ENCODE assay signal across 27 cellular contexts in the genomic region with DNA sequence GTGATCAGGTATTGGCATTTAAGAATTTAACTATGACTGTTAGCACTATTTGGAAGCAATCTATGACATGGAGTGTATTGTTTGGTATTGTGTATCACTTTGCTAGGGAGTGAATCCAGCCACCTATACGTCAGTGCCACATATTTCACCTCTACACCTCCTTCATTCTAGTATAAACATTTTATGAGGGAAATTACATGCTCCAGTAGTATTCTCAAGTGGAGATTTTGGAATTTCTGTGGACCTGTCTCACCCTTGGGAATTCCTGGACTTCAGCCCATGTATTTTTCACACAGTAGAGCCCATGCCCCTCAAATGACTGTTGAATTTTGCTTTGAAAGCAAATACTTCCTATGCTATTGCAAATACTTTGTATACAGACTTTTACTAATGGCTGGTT. TPM values are rescaled to one million over a fixed set of nuclear protein-coding genes. Genes with fewer than 3 reads are reported as not detected.
DNase-seq lines count a peak whose midpoint lies in the region; TF ChIP-seq lines count a peak whose summit lies in the region.
"Had no signal": no experiment of that assay in that cellular context is flagged by ENCODE, and none has a peak within 500 bp of the region (broad histone marks: within the 10 kb centered on the region; RNA-seq: fewer than 3 reads in every experiment).

No MANE protein-coding gene starts in this region.

- H3K4me1 ChIP-seq in osteoblast (ENCODE audit: insufficient read depth, low read length): peaks cover 36% of the 10 kb centered on the region
- H3K4me1 ChIP-seq in mesendoderm (ENCODE audit: control insufficient read depth, low read depth, low read length): no peaks in the 10 kb centered on the region
- H3K4me1 ChIP-seq: BLaER1, HAP-1 had no signal

- no peaks in the 10 kb centered on the region for H4K20me1 ChIP-seq in osteoblast (ENCODE audit: insufficient read depth, low read length)
- H4K20me1 ChIP-seq: BLaER1 had no signal

- no peak for TF ChIP-seq CTCF in osteoblast (IDR thresholded peaks at IDR 0.05; ENCODE audit: extremely low read depth, low read depth, low read length)

- no peak overlapping the region for H4K5ac ChIP-seq in mesendoderm (ENCODE audit: low read length)

- H3K4me3 ChIP-seq in osteoblast (ENCODE audit: insufficient read depth, low read length): no peak overlapping the region
- no peak overlapping the region for H3K4me3 ChIP-seq in mesendoderm (ENCODE audit: low read length)
- H3K4me3 ChIP-seq: BLaER1, GM23338, HAP-1, K562, PC-9, SJCRH30 had no signal

- H3K79me1 ChIP-seq in mesendoderm (ENCODE audit: low read length): no peaks in the 10 kb centered on the region

- no peaks in the 10 kb centered on the region for H3K36me3 ChIP-seq in osteoblast (ENCODE audit: insufficient read depth, low read length)
- no peaks in the 10 kb centered on the region for H3K36me3 ChIP-seq in mesendoderm (ENCODE audit: control insufficient read depth, insufficient read depth, low read length)
- H3K36me3 ChIP-seq: BLaER1, HAP-1, SJCRH30 had no signal

- no peak overlapping the region for H3K18ac ChIP-seq in mesendoderm (ENCODE audit: low read length)

- WGBS in mesendoderm (ENCODE audit: extremely low coverage, insufficient coverage, low lambda C conversion rate): no CpG with 5 or more reads among the region's 1 CpG

- no peak overlapping the region for H2AFZ ChIP-seq in osteoblast (ENCODE audit: low read length)
- H2AFZ ChIP-seq: GM23338, PC-9 had no signal

- no peak overlapping the region for H2BK15ac ChIP-seq in mesendoderm (replicated peaks; ENCODE audit: low read depth)

- no peaks in the 10 kb centered on the region for H3K9me3 ChIP-seq in osteoblast (ENCODE audit: low read depth, low read length)
- H3K9me3 ChIP-seq: BLaER1, HAP-1, SJCRH30 had no signal

- no peak overlapping the region for H2AK5ac ChIP-seq in mesendoderm (ENCODE audit: low read length)

- H3K79me2 ChIP-seq in osteoblast (ENCODE audit: insufficient read depth, low read length): no peaks in the 10 kb centered on the region
- no peaks in the 10 kb centered on the region for H3K79me2 ChIP-seq in mesendoderm (ENCODE audit: control insufficient read depth, insufficient read depth, low read length)

- DNase-seq in ACHN: peak; percentile 83
- peak; percentile 41 for DNase-seq in NCI-H226
- DNase-seq in kidney glomerular epithelial cell (lab: John Stamatoyannopoulos, UW): peak; percentile 84
- DNase-seq in osteoblast (ENCODE audit: insufficient read length, low spot score, missing footprints): no peak
- DNase-seq in T-helper 1 cell: no peak
- DNase-seq in mesendoderm: no peak
- no peak for DNase-seq in activated naive CD4-positive, alpha-beta T cell treated with anti-CD3 and anti-CD28 coated beads, Interleukin-2, amount 50 U/mL, for 16 hours
- DNase-seq in activated effector memory CD4-positive, alpha-beta T cell treated with Interleukin-2 at 50 U/mL for 16 hours: no peak
- DNase-seq: 8988T; CD4-positive, CD25-positive, alpha-beta regulatory T cell; DMS153; DND-41; HFFc6; Kasumi-1; NCI-H1105 treated with DMSO at 0.1 percent for 48 hours; NCI-H146; NCI-H1930; NCI-H446 treated with DMSO at 0.1 percent for 48 hours; NCI-H526; NCI-H82; NK-92 treated with Interleukin-12 subunit alpha and Interleukin-12 subunit beta, amount 100 ng/mL, for 24 hours; PC-9; SJCRH30 had no signal

- no peak overlapping the region for H3K9ac ChIP-seq in mesendoderm (ENCODE audit: low read length)
- H3K9ac ChIP-seq: BLaER1 had no signal

- in situ Hi-C loops in ACHN (cut with HindIII; ENCODE audit: low pct_ligation_motif_present, low pct_unique_long_range_greater_than_20kb, low sequenced_read_pairs): no loop called here

- no peak overlapping the region for H3K23ac ChIP-seq in mesendoderm (ENCODE audit: low read length)

- no peak overlapping the region for H3K56ac ChIP-seq in mesendoderm (ENCODE audit: low read length)

- no peak overlapping the region for H4K8ac ChIP-seq in mesendoderm (ENCODE audit: low read depth, low read length)

- H3K27ac ChIP-seq in osteoblast (ENCODE audit: low read depth, low read length) (peak overlapping the region; percentile 80), mesendoderm (ENCODE audit: low read depth, low read length) (no peak overlapping the region)
- H3K27ac ChIP-seq: BLaER1, PC-9, SJCRH30 had no signal

- H2BK5ac ChIP-seq in mesendoderm (ENCODE audit: low read length): no peak overlapping the region

- H3K27me3 ChIP-seq in osteoblast (ENCODE audit: insufficient read depth, low read length): no peaks in the 10 kb centered on the region
- H3K27me3 ChIP-seq in mesendoderm (ENCODE audit: insufficient read depth, low read length, poor library complexity): no peaks in the 10 kb centered on the region
- H3K27me3 ChIP-seq: BLaER1, SJCRH30 had no signal

- no peak overlapping the region for H2BK120ac ChIP-seq in mesendoderm (ENCODE audit: low read depth, low read length)

- H3K4me2 ChIP-seq in osteoblast (ENCODE audit: insufficient read depth, low read length) (peak overlapping the region; percentile 29), mesendoderm (ENCODE audit: low read length) (no peak overlapping the region)
- H3K4me2 ChIP-seq: BLaER1, GM23338, PC-9 had no signal

- H3K4ac ChIP-seq in mesendoderm (ENCODE audit: low read depth, low read length): no peak overlapping the region

RNA-seq across cellular contexts. Expression of a gene that starts 11.3 kb away (rescaled TPM):
- total RNA-seq in osteoblast: 30.6 and 31.8 TPM in 2 replicates
- 0.37 TPM for polyA plus RNA-seq in mesendoderm (2013, experiment 1 of 2)
- polyA plus RNA-seq in mesendoderm (2013, experiment 2 of 2): 0.35 TPM
- total RNA-seq: K562 had no signal

RNA-seq across cellular contexts. Expression of a gene that starts 32.5 kb away (rescaled TPM):
- 22.7 and 31.8 TPM in 2 replicates for total RNA-seq in osteoblast
- 53.9 TPM for polyA plus RNA-seq in mesendoderm (2013, experiment 1 of 2)
- polyA plus RNA-seq in mesendoderm (2013, experiment 2 of 2): 54.8 TPM

RNA-seq across cellular contexts. Expression of a gene that starts 59.0 kb away (rescaled TPM):
- 108 and 110 TPM in 2 replicates for total RNA-seq in osteoblast
- 30.5 TPM for polyA plus RNA-seq in mesendoderm (2013, experiment 1 of 2)
- 31.4 TPM for polyA plus RNA-seq in mesendoderm (2013, experiment 2 of 2)

Comparison
In these comparisons a context has a peak if more than half of its experiments do, and no peak if none do; other contexts are left out.
1. DNase-seq: peak in ACHN (single experiment), NCI-H226 (single experiment) and kidney glomerular epithelial cell (single experiment); none in osteoblast (single experiment), T-helper 1 cell (0 of 5), mesendoderm (single experiment), activated naive CD4-positive, alpha-beta T cell treated with anti-CD3 and anti-CD28 coated beads, Interleukin-2, amount 50 U/mL, for 16 hours (single experiment) and activated effector memory CD4-positive, alpha-beta T cell treated with Interleukin-2 at 50 U/mL for 16 hours (single experiment).